ENCODE assay signal across 8 cellular contexts in the genomic region with DNA sequence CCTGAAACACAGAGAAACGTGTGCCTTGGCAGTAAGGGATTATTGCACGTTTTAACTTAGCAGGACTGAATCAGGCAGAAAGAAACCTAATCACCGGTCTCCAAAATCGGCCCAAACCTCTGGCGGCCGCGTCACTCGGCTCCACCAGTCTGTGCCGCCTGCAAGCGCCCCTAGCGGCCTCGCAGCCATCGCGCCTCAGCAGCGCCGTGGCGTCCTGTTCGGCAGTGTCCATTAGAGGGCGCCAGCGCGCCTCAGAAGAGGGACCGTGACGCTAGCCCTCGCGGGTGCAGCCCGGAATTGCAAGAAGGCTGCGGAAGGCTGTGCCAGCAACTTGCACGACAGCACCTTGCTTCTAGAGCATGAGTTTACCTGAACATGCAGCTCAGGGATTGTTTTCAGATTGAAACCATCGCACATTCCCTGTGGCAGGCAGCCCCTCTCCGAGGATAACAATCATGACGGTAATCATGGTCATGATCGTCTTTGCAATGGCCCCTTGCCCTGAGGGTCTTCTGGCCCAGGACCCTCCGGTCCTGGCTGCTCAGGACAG.
DNase-seq lines count a peak whose midpoint lies in the region; ATAC-seq and TF ChIP-seq lines count a peak whose summit lies in the region.

No MANE protein-coding gene starts in this region.

- H3K36me3 Mint-ChIP-seq in CD14-positive monocyte: no peaks in the 10 kb centered on the region
- H3K36me3 Mint-ChIP-seq in dendritic cell treated with granulocyte-macrophage colony-stimulating factor and Interleukin-4, amounts not matched to agents 40 ng/mL and 50 ng/mL, for 4 days (ENCODE audit: low read depth): no peaks in the 10 kb centered on the region

- no peaks in the 10 kb centered on the region for H3K27me3 ChIP-seq in left lung

- DNase-seq in CD14-positive monocyte (ENCODE audit: low spot score) (peak; percentile 94), NCI-H69 (lab: John Stamatoyannopoulos, UW) (peak; percentile 86), left lung (peak; percentile 95 to 100)
- peak; percentile 92 to 98 for DNase-seq in activated CD4-positive, alpha-beta T cell treated with anti-CD3 and anti-CD28 coated beads, Interleukin-2, amount 50 U/mL, for 24 hours (ENCODE audit: low read depth in 1 of 2, low spot score in 1 of 2)
- DNase-seq in stimulated activated CD4-positive, alpha-beta T cell treated with anti-CD3 and anti-CD28 coated beads, Interleukin-2, amount 100 ng/mL, for 24 hours: peak; percentile 98 to 99

- H3K4me3 Mint-ChIP-seq in CD14-positive monocyte: peak overlapping the region; percentile 81 to 100
- peak overlapping the region; percentile 87 for H3K4me3 Mint-ChIP-seq in dendritic cell treated with granulocyte-macrophage colony-stimulating factor and Interleukin-4, amounts not matched to agents 40 ng/mL and 50 ng/mL, for 4 days

- peak overlapping the region in 6 of 7 donors; percentile 11 to 89 (median 78) for H3K27ac Mint-ChIP-seq in CD14-positive monocyte
- H3K27ac Mint-ChIP-seq in dendritic cell treated with granulocyte-macrophage colony-stimulating factor and Interleukin-4, amounts not matched to agents 40 ng/mL and 50 ng/mL, for 4 days: peak overlapping the region; percentile 76

- H3K4me1 ChIP-seq in left lung: peaks cover 0 to 10% of the 10 kb centered on the region in 2 donors

- intact Hi-C loops in CD14-positive monocyte (cut with micrococcal nuclease) (loop anchor here (5.0 to 10.0 kb wide), 2 partner anchors 81 to 208 kb away; no protein-coding TSS in a partner anchor), left lung (cut with DNase I) (no loop called here)
- intact Hi-C loops in dendritic cell treated with granulocyte-macrophage colony-stimulating factor and Interleukin-4, amounts not matched to agents 40 ng/mL and 50 ng/mL, for 4 days (cut with micrococcal nuclease): loop anchor here (1.0 to 10.0 kb wide), 5 partner anchors 82 to 371 kb away; a partner anchor contains a TSS

- peak overlapping the region; percentile 70 to 74 for H3K27ac ChIP-seq in left lung

- ATAC-seq in GM19397 (IDR thresholded peaks at IDR 0.05; ENCODE audit: unreplicated experiment) (peak; percentile 99), HG03558 (IDR thresholded peaks at IDR 0.05; ENCODE audit: extremely low read depth, unreplicated experiment) (peak; percentile 97), left lung (peak; percentile 100)

- H3K27me3 Mint-ChIP-seq in CD14-positive monocyte (ENCODE audit: low read depth in 3 of 3): peaks cover 4 to 8% (median 7%) of the 10 kb centered on the region in 3 donors
- peaks cover 12% of the 10 kb centered on the region for H3K27me3 Mint-ChIP-seq in dendritic cell treated with granulocyte-macrophage colony-stimulating factor and Interleukin-4, amounts not matched to agents 40 ng/mL and 50 ng/mL, for 4 days

- peaks cover 28% of the 10 kb centered on the region for H3K4me1 Mint-ChIP-seq in CD14-positive monocyte
- H3K4me1 Mint-ChIP-seq in dendritic cell treated with granulocyte-macrophage colony-stimulating factor and Interleukin-4, amounts not matched to agents 40 ng/mL and 50 ng/mL, for 4 days (ENCODE audit: low read depth): peaks cover 19% of the 10 kb centered on the region

- H3K36me3 ChIP-seq in left lung: no peaks in the 10 kb centered on the region

- H3K9me3 ChIP-seq in left lung: no peaks in the 10 kb centered on the region

- H3K9me3 Mint-ChIP-seq in CD14-positive monocyte: no peaks in the 10 kb centered on the region
- no peaks in the 10 kb centered on the region for H3K9me3 Mint-ChIP-seq in dendritic cell treated with granulocyte-macrophage colony-stimulating factor and Interleukin-4, amounts not matched to agents 40 ng/mL and 50 ng/mL, for 4 days

- H3K4me3 ChIP-seq in left lung: peak overlapping the region; percentile 24 to 46

- TF ChIP-seq CTCF in CD14-positive monocyte (IDR thresholded peaks at IDR 0.05): peak; percentile 100
- TF ChIP-seq CTCF in left lung (IDR thresholded peaks at IDR 0.05): peak; percentile 100

Comparison
In these comparisons a context has a peak if more than half of its experiments do, and no peak if none do; other contexts are left out.
1. Peak in every context shown above with its lines: DNase-seq, ATAC-seq, H3K4me3 ChIP-seq and H3K27ac ChIP-seq.
2. intact Hi-C loops: an anchor here in CD14-positive monocyte (5.0 to 10.0 kb wide) and dendritic cell treated with granulocyte-macrophage colony-stimulating factor and Interleukin-4, amounts not matched to agents 40 ng/mL and 50 ng/mL, for 4 days (1.0 to 10.0 kb wide); none called in left lung.